Comparison of ENCODE assay signal across 8 cellular contexts in the genomic region with DNA sequence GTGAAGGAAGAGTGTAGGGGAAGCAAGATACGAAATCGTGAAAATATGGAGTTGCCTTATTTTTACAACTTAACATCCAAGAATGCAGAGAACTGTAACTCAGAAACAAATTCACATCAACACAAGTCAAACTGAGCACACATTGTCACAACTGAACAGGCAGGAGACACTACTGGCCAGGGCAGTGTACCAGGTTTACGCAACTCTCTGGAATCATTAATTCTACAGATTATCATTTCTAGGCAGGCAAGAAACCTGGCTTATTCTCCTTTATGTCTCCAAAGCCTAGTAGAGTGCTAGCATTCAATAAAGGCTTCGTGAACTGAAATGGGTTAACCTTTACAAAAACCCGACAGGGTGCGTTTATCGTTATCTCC.
A peak's percentile ranks its signal among the peaks of the same experiment; 100 is the strongest.
DNase-seq lines count a peak whose midpoint lies in the region; ATAC-seq lines count a peak whose summit lies in the region.

No MANE protein-coding gene starts in this region.

- peak overlapping the region; percentile 98 for H3K9ac ChIP-seq in adipocyte (ENCODE audit: low read length)

- H3K27me3 Mint-ChIP-seq in activated naive CD4-positive, alpha-beta T cell treated with anti-CD3 and anti-CD28 coated beads, Interleukin-2, amount 10 ng/mL, durations not matched to agents 7 days and 5 days = peaks cover 5% of the 10 kb centered on the region
- H3K27me3 Mint-ChIP-seq in stimulated activated memory B cell treated with anti-CD40 and anti-IgM and Interleukin-4, amounts not matched to agents 10 μg/mL and 1 μg/mL and 100 μg/mL, for 72 hours = no peaks in the 10 kb centered on the region

- H3K4me3 ChIP-seq in adipocyte (ENCODE audit: low read length) = peak overlapping the region; percentile 92
- H3K4me3 ChIP-seq in iPS-18c (ENCODE audit: insufficient read depth, low read depth, low read length) = peak overlapping the region; percentile 94

- peak overlapping the region; percentile 80 for H3K4me3 Mint-ChIP-seq in activated naive CD4-positive, alpha-beta T cell treated with anti-CD3 and anti-CD28 coated beads, Interleukin-2, amount 10 ng/mL, durations not matched to agents 7 days and 5 days
- H3K4me3 Mint-ChIP-seq in stimulated activated memory B cell treated with anti-CD40 and anti-IgM and Interleukin-4, amounts not matched to agents 10 μg/mL and 1 μg/mL and 100 μg/mL, for 72 hours = peak overlapping the region; percentile 84

- H3K27ac Mint-ChIP-seq in activated naive CD4-positive, alpha-beta T cell treated with anti-CD3 and anti-CD28 coated beads, Interleukin-2, amount 10 ng/mL, durations not matched to agents 7 days and 5 days = peak overlapping the region; percentile 84
- H3K27ac Mint-ChIP-seq in stimulated activated memory B cell treated with anti-CD40 and anti-IgM and Interleukin-4, amounts not matched to agents 10 μg/mL and 1 μg/mL and 100 μg/mL, for 72 hours = peak overlapping the region; percentile 97

- H3K9me3 ChIP-seq in adipocyte (ENCODE audit: control insufficient read depth, low read length) (no peaks in the 10 kb centered on the region), iPS-18c (ENCODE audit: control insufficient read depth, insufficient read depth, low read length) (no peaks in the 10 kb centered on the region)

- H3K4me1 Mint-ChIP-seq in activated naive CD4-positive, alpha-beta T cell treated with anti-CD3 and anti-CD28 coated beads, Interleukin-2, amount 10 ng/mL, durations not matched to agents 7 days and 5 days = peaks cover 55% of the 10 kb centered on the region
- H3K4me1 Mint-ChIP-seq in stimulated activated memory B cell treated with anti-CD40 and anti-IgM and Interleukin-4, amounts not matched to agents 10 μg/mL and 1 μg/mL and 100 μg/mL, for 72 hours = peaks cover 44% of the 10 kb centered on the region

- H3K36me3 Mint-ChIP-seq in activated naive CD4-positive, alpha-beta T cell treated with anti-CD3 and anti-CD28 coated beads, Interleukin-2, amount 10 ng/mL, durations not matched to agents 7 days and 5 days = peaks cover 23% of the 10 kb centered on the region
- H3K36me3 Mint-ChIP-seq in stimulated activated memory B cell treated with anti-CD40 and anti-IgM and Interleukin-4, amounts not matched to agents 10 μg/mL and 1 μg/mL and 100 μg/mL, for 72 hours = peaks cover 8% of the 10 kb centered on the region

- ATAC-seq in stimulated activated memory B cell treated with anti-CD40 and anti-IgM and Interleukin-4, amounts not matched to agents 10 μg/mL and 1 μg/mL and 100 μg/mL, for 72 hours = no peak
- ATAC-seq in GM19455 (IDR thresholded peaks at IDR 0.05; ENCODE audit: unreplicated experiment) = no peak
- no peak for ATAC-seq in HG03342 (IDR thresholded peaks at IDR 0.05; ENCODE audit: unreplicated experiment)

- H3K36me3 ChIP-seq in adipocyte (ENCODE audit: control insufficient read depth, insufficient read depth, low read length, severe bottlenecking) = peaks cover 36% of the 10 kb centered on the region

- peaks cover 33% of the 10 kb centered on the region for H3K4me1 ChIP-seq in adipocyte (ENCODE audit: control insufficient read depth, insufficient read depth, low read length)

- DNase-seq in activated naive CD4-positive, alpha-beta T cell treated with anti-CD3 and anti-CD28 coated beads, Interleukin-2, amount 10 ng/mL, durations not matched to agents 7 days and 5 days = no peak
- no peak for DNase-seq in activated naive CD4-positive, alpha-beta T cell (lab: John Stamatoyannopoulos, UW)
- DNase-seq in adipocyte (ENCODE audit: low read depth) = peak; percentile 57
- DNase-seq in activated CD4-positive, alpha-beta T cell treated with anti-CD3 and anti-CD28 coated beads, Interleukin-2, amount 50 U/mL, for 48 hours = no peak

- H3K9me3 Mint-ChIP-seq in activated naive CD4-positive, alpha-beta T cell treated with anti-CD3 and anti-CD28 coated beads, Interleukin-2, amount 10 ng/mL, durations not matched to agents 7 days and 5 days = no peaks in the 10 kb centered on the region
- H3K9me3 Mint-ChIP-seq in stimulated activated memory B cell treated with anti-CD40 and anti-IgM and Interleukin-4, amounts not matched to agents 10 μg/mL and 1 μg/mL and 100 μg/mL, for 72 hours = no peaks in the 10 kb centered on the region

- CTCF ChIA-PET in activated naive CD4-positive, alpha-beta T cell treated with anti-CD3 and anti-CD28 coated beads, Interleukin-2, amount 10 ng/mL, durations not matched to agents 7 days and 5 days (lab: Charles Lee) = interaction anchor here (1.2 to 2.2 kb wide), 3 partner anchors 39 to 230 kb away, joined by 3 to 9 read pairs (median 3); no protein-coding TSS in a partner anchor

- H3K27me3 ChIP-seq in adipocyte (replicated peaks; ENCODE audit: control insufficient read depth, insufficient read depth, low read length) = no peaks in the 10 kb centered on the region
